Comparison of ENCODE assay signal across 8 cellular contexts in genomic region chr10:79084012-79084971, GRCh38. TPM values are rescaled to one million over a fixed set of nuclear protein-coding genes. Genes with fewer than 3 reads are reported as not detected.
A peak's percentile ranks its signal among the peaks of the same experiment; 100 is the strongest.
DNase-seq lines count a peak whose midpoint lies in the region; ATAC-seq and TF ChIP-seq lines count a peak whose summit lies in the region.

No MANE protein-coding gene starts in this region.

- peak; percentile 90 for DNase-seq in mucosa of gallbladder (ENCODE audit: low spot score)
- DNase-seq in SW480 (ENCODE audit: low spot score), result no peak
- DNase-seq in OCI-M2 (lab: John Stamatoyannopoulos, UW; ENCODE audit: unreplicated experiment), result no peak
- DNase-seq in middle frontal gyrus (ENCODE audit: extremely low spot score, low spot score), result no peak

- H3K27me3 ChIP-seq in SU-DHL-6 (ENCODE audit: low read length) (no peaks in the 10 kb centered on the region), esophagus (ENCODE audit: control insufficient read depth in 1 of 2, insufficient read depth in 2 of 2, low read length in 2 of 2) (no peaks in the 10 kb centered on the region)

- no peak overlapping the region for H3K9ac ChIP-seq in SU-DHL-6 (ENCODE audit: low read length)

- H3K4me3 ChIP-seq in SU-DHL-6 (ENCODE audit: insufficient read depth, low read length, poor library complexity, severe bottlenecking) (no peak overlapping the region), esophagus (ENCODE audit: low read depth in 1 of 2, low read length in 2 of 2) (no peak overlapping the region)

- WGBS in esophagus, 2 donors, result 39 to 44% methylated on average over 9 of the region's 9 CpGs

- H3K9me3 ChIP-seq in SU-DHL-6 (ENCODE audit: insufficient read depth, low read length) (no peaks in the 10 kb centered on the region), esophagus (ENCODE audit: control insufficient read depth in 2 of 2, insufficient read depth in 1 of 2, low read depth in 1 of 2, low read length in 1 of 2) (no peaks in the 10 kb centered on the region)

- H3K79me2 ChIP-seq in SU-DHL-6 (ENCODE audit: insufficient read depth, low read length), result no peaks in the 10 kb centered on the region

- H3K36me3 ChIP-seq in SU-DHL-6 (ENCODE audit: low read length), result no peaks in the 10 kb centered on the region
- H3K36me3 ChIP-seq in esophagus (ENCODE audit: control insufficient read depth in 2 of 2, insufficient read depth in 2 of 2, low read length in 1 of 2), result peaks cover 0 to 9% of the 10 kb centered on the region in 2 donors

- TF ChIP-seq CTCF in C4-2B (conservative IDR thresholded peaks at IDR 0.05) (no peak), SU-DHL-6 (IDR thresholded peaks at IDR 0.05; ENCODE audit: insufficient read depth, low read length, poor library complexity, severe bottlenecking) (no peak)

- H3K4me2 ChIP-seq in SU-DHL-6 (ENCODE audit: low read depth, low read length, poor library complexity, severe bottlenecking), result peak overlapping the region; percentile 42

- no peak overlapping the region for H2AFZ ChIP-seq in SU-DHL-6 (ENCODE audit: low read depth, low read length, severe bottlenecking)

- peaks cover 35 to 86% of the 10 kb centered on the region in 2 donors for H3K4me1 ChIP-seq in esophagus (ENCODE audit: control insufficient read depth in 2 of 2, insufficient read depth in 2 of 2, low read length in 1 of 2)

- H3K9me2 ChIP-seq in SU-DHL-6 (replicated peaks; ENCODE audit: insufficient read depth, low read length), result no peaks in the 10 kb centered on the region

- no peaks in the 10 kb centered on the region for H3F3A ChIP-seq in SU-DHL-6 (ENCODE audit: insufficient read depth)

- peak overlapping the region; percentile 69 for H3K27ac ChIP-seq in C4-2B
- H3K27ac ChIP-seq in SU-DHL-6 (ENCODE audit: low read depth, low read length), result no peak overlapping the region
- H3K27ac ChIP-seq in esophagus (ENCODE audit: low read depth in 2 of 2, low read length in 1 of 2), result peak overlapping the region; percentile 68 to 78

- peak; percentile 43 for ATAC-seq in HG02970 (IDR thresholded peaks at IDR 0.05; ENCODE audit: low FRiP score, unreplicated experiment)

- no peaks in the 10 kb centered on the region for H4K20me1 ChIP-seq in SU-DHL-6 (ENCODE audit: low read depth, low read length)

RNA-seq across cellular contexts. Expression of gene ZMIZ1, which starts 15.5 kb away (rescaled TPM):
- polyA plus RNA-seq in esophagus, result 10 to 100 TPM; 29.2 to 29.7 TPM
- total RNA-seq in mucosa of gallbladder, result 107 TPM
